In genomic region chr21:42162831-42163510, GRCh38 we compare ENCODE assay signal across 12 cellular contexts. TPM values are rescaled to one million over a fixed set of nuclear protein-coding genes. Genes with fewer than 3 reads are reported as not detected.
DNase-seq lines count a peak whose midpoint lies in the region; ATAC-seq, FAIRE-seq and TF ChIP-seq lines count a peak whose summit lies in the region.
"Had no signal": no experiment of that assay in that cellular context is flagged by ENCODE, and none has a peak within 500 bp of the region (broad histone marks: within the 10 kb centered on the region; RNA-seq: fewer than 3 reads in every experiment).

No MANE protein-coding gene starts in this region.

- H3K36me3 ChIP-seq in BLaER1 (no peaks in the 10 kb centered on the region), keratinocyte (ENCODE audit: control insufficient read depth in 2 of 2, extremely low read depth in 1 of 2, insufficient read depth in 2 of 2, low read length in 2 of 2) (no peaks in the 10 kb centered on the region)
- H3K36me3 ChIP-seq: esophagus muscularis mucosa had no signal

- no peak overlapping the region for H2AFZ ChIP-seq in keratinocyte (ENCODE audit: control insufficient read depth, low read length)

- H3K4me3 ChIP-seq in BLaER1 (no peak overlapping the region), keratinocyte (ENCODE audit: control insufficient read depth in 2 of 3, extremely low read depth in 1 of 3, insufficient read depth in 2 of 3, low read depth in 1 of 3, low read length in 3 of 3) (no peak overlapping the region)
- H3K4me3 ChIP-seq: esophagus muscularis mucosa had no signal

- no peak for ATAC-seq in T-helper 17 cell

- H3K27ac Mint-ChIP-seq in T-helper 17 cell (peak overlapping the region; percentile 86), immature natural killer cell (peak overlapping the region in 2 of 6 donors; percentile 21 to 80)
- H3K27ac Mint-ChIP-seq: activated T-helper 2 cell treated with anti-CD3 and anti-CD28 coated beads, Interferon-gamma antibody, Interleukin-2, Interleukin-4, amounts not matched to agents 10 μg/mL and 5 μg/mL and 100 μg/mL, durations not matched to agents 14 hours and 24 hours and 36 hours had no signal

- H3K9me3 Mint-ChIP-seq in immature natural killer cell: no peaks in the 10 kb centered on the region
- H3K9me3 Mint-ChIP-seq: activated T-helper 2 cell treated with anti-CD3 and anti-CD28 coated beads, Interferon-gamma antibody, Interleukin-2, Interleukin-4, amounts not matched to agents 10 μg/mL and 5 μg/mL and 100 μg/mL, durations not matched to agents 14 hours and 24 hours and 36 hours; nephron had no signal

- dilution Hi-C loops in keratinocyte (cut with MboI; ENCODE audit: extremely low pct_ligation_motif_present, low sequenced_read_pairs): no loop called here

- peak overlapping the region; percentile 28 for H3K4me3 Mint-ChIP-seq in T-helper 17 cell
- H3K4me3 Mint-ChIP-seq in immature natural killer cell: no peak overlapping the region
- H3K4me3 Mint-ChIP-seq: nephron had no signal

- no peaks in the 10 kb centered on the region for H4K20me1 ChIP-seq in BLaER1
- H4K20me1 ChIP-seq in keratinocyte (ENCODE audit: control insufficient read depth, extremely low read depth, insufficient read depth, low read length): no peaks in the 10 kb centered on the region

- H3K4me1 Mint-ChIP-seq in T-helper 17 cell (peaks cover 25% of the 10 kb centered on the region), immature natural killer cell (peaks cover 37 to 39% of the 10 kb centered on the region in 2 donors)

- H3K9ac ChIP-seq in BLaER1 (no peak overlapping the region), keratinocyte (ENCODE audit: control insufficient read depth, extremely low read depth, insufficient read depth, low read length) (no peak overlapping the region)

- H3K27ac ChIP-seq in BLaER1 (peak overlapping the region; percentile 81; the same call in 1 of the 2 replicates), keratinocyte (ENCODE audit: control insufficient read depth, insufficient read depth, low read length) (no peak overlapping the region)
- H3K27ac ChIP-seq: esophagus muscularis mucosa had no signal

- no peak for TF ChIP-seq CTCF in keratinocyte (optimal IDR thresholded peaks at IDR 0.05 in 1 of 3, IDR thresholded peaks at IDR 0.05 in 1 of 3, conservative IDR thresholded peaks at IDR 0.05 in 1 of 3; ENCODE audit: extremely low read depth in 1 of 3, insufficient read depth in 2 of 3, low read length in 3 of 3)

- peaks cover 4% of the 10 kb centered on the region for H3K36me3 Mint-ChIP-seq in T-helper 17 cell (ENCODE audit: low read depth)
- no peaks in the 10 kb centered on the region for H3K36me3 Mint-ChIP-seq in immature natural killer cell

- peaks cover 6% of the 10 kb centered on the region for H3K27me3 Mint-ChIP-seq in T-helper 17 cell
- peaks cover 5 to 15% (median 8%) of the 10 kb centered on the region in 3 donors for H3K27me3 Mint-ChIP-seq in immature natural killer cell (ENCODE audit: low read depth in 3 of 3)

- no peaks in the 10 kb centered on the region for H3K79me2 ChIP-seq in keratinocyte (ENCODE audit: control insufficient read depth, insufficient read depth, low read length)

- H3K9me3 ChIP-seq in BLaER1: no peaks in the 10 kb centered on the region
- no peaks in the 10 kb centered on the region for H3K9me3 ChIP-seq in T-helper 17 cell (ENCODE audit: control insufficient read depth, low read length, poor library complexity, severe bottlenecking)
- no peaks in the 10 kb centered on the region for H3K9me3 ChIP-seq in keratinocyte (ENCODE audit: control insufficient read depth, low read depth, low read length)
- H3K9me3 ChIP-seq: esophagus muscularis mucosa had no signal

- FAIRE-seq in keratinocyte (lab: Jason Lieb, UNC) (no peak), HTR-8/SVneo (lab: Jason Lieb, UNC) (no peak)

- H3K4me1 ChIP-seq in BLaER1: peaks cover 60% of the 10 kb centered on the region
- H3K4me1 ChIP-seq in keratinocyte (ENCODE audit: control insufficient read depth, extremely low read depth, insufficient read depth, low read length): no peaks in the 10 kb centered on the region

- no peaks in the 10 kb centered on the region for H3K27me3 ChIP-seq in BLaER1
- H3K27me3 ChIP-seq in keratinocyte (ENCODE audit: control insufficient read depth, extremely low read depth, insufficient read depth, low read length): peaks cover 5% of the 10 kb centered on the region

- no peaks in the 10 kb centered on the region for H3K9me1 ChIP-seq in keratinocyte (ENCODE audit: control insufficient read depth, extremely low read depth, insufficient read depth, low read length)

- H3K4me2 ChIP-seq in BLaER1 (peak overlapping the region; percentile 40), keratinocyte (ENCODE audit: control insufficient read depth, extremely low read depth, insufficient read depth, low read depth, low read length) (no peak overlapping the region)

- DNase-seq in A172 (ENCODE audit: low spot score) (peak; percentile 19), T-helper 17 cell (no peak), keratinocyte (ENCODE audit: low read depth, low spot score) (peak; percentile 19), cortex of kidney (lab: John Stamatoyannopoulos, UW) (no peak), HTR-8/SVneo (ENCODE audit: insufficient read length, low spot score) (no peak), immature natural killer cell (no peak)
- DNase-seq: central memory CD4-positive, alpha-beta T cell; T-helper 9 cell had no signal

RNA-seq across cellular contexts. Expression of gene ABCG1, which starts 56.0 kb away (rescaled TPM):
- total RNA-seq in A172 (2014; rRNA removed; shearing (Covaris generic)): 2.5 and 2.9 TPM in 2 replicates
- total RNA-seq in T-helper 17 cell: 10 to 100 TPM; 43.4 to 75.0 TPM
- polyA plus RNA-seq in keratinocyte: 3.3 to 3.6 TPM (median 3.5 TPM) in 3 replicates
- 32.8 TPM for polyA plus RNA-seq in keratinocyte (2011; ENCODE audit: low read depth)
- 3.0 and 3.2 TPM in 2 replicates for polyA plus RNA-seq in keratinocyte (2011; cell fraction: cytosol; rRNA removed)
- 12.1 and 13.2 TPM in 2 replicates for polyA plus RNA-seq in keratinocyte (2011; cell fraction: nucleus; rRNA removed)
- 2.9 and 41.9 TPM in 2 replicates for polyA plus RNA-seq in keratinocyte (2012; ENCODE audit: low replicate concordance)
- polyA minus RNA-seq in keratinocyte: 4.9 to 6.8 TPM (median 6.3 TPM) in 3 replicates
- polyA minus RNA-seq in keratinocyte (2011; cell fraction: cytosol; rRNA and poly(A)+ RNA removed): 4.2 TPM
- 13.3 and 14.7 TPM in 2 replicates for polyA minus RNA-seq in keratinocyte (2011; cell fraction: nucleus; rRNA and poly(A)+ RNA removed)
- 10 to 100 TPM in 1 of 3 donors, 1 to 10 TPM in 2; 4.3 to 10.9 (median 8.2) TPM for polyA plus RNA-seq in immature natural killer cell

Comparison
In these comparisons a context has a peak if more than half of its experiments do, and no peak if none do; other contexts are left out.
1. DNase-seq: peak in A172 (single experiment) and keratinocyte (single experiment); none in T-helper 17 cell (0 of 3), cortex of kidney (single experiment), HTR-8/SVneo (single experiment) and immature natural killer cell (0 of 3).
2. RNA of gene ABCG1, which starts 56.0 kb away (total RNA-seq): 43.4 to 75.0 TPM in T-helper 17 cell; 2.5 to 2.9 TPM in A172; every median in the first group is over 10 times any median in the second.